19 cellular contexts compared by ENCODE assay signal in the genomic region with DNA sequence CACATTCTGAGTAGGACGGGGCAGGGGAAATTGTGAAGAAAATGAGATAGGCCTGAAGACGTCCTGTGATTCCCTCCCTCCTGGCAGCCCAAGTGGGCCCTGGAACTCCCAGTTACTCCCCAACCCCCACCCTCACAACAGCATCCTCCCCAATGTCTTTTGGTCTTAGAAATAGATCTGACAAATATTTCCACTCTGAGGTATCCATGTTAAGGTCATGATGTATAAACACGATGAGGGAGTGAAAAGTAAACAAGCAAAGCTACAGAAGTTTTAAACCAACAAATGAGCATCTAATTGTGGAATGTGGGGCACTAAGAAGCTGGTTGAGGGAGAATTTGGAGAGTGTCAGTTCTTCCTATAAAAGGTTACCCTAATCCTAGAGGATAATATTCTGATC.
"Had no signal": no experiment of that assay in that cellular context is flagged by ENCODE, and none has a peak within 500 bp of the region (broad histone marks: within the 10 kb centered on the region; RNA-seq: fewer than 3 reads in every experiment).

No MANE protein-coding gene starts in this region.

- H3K4me3 ChIP-seq: coronary artery, dorsolateral prefrontal cortex, psoas muscle, right lobe of liver, thoracic aorta, transverse colon had no signal

- DNase-seq: dorsolateral prefrontal cortex; effector CD8-positive, alpha-beta T cell; foreskin melanocyte; head of caudate nucleus; hippocampal formation; left colon; naive thymus-derived CD4-positive, alpha-beta T cell; nephron progenitor cell; psoas muscle; retina; right lobe of liver; stimulated activated CD4-positive, alpha-beta T cell treated with anti-CD3 and anti-CD28 coated beads, Interleukin-2, amount 100 ng/mL, for 24 hours; stimulated activated CD4-positive, alpha-beta T cell treated with anti-CD3 and anti-CD28 coated beads, Interleukin-4, amount 100 ng/mL, for 4 hours; stimulated activated naive B cell treated with anti-CD40 and anti-IgM and Interleukin-4, amounts not matched to agents 10 μg/mL and 1 μg/mL and 100 μg/mL, for 72 hours; stimulated activated naive CD8-positive, alpha-beta T cell treated with anti-CD3 and anti-CD28 coated beads, Interleukin-15, amount 100 ng/mL, for 72 hours; transverse colon had no signal

- H3K27ac ChIP-seq: coronary artery, transverse colon had no signal

- H3K9me3 ChIP-seq: psoas muscle, right lobe of liver, thoracic aorta, transverse colon had no signal

- H3K27ac Mint-ChIP-seq: naive thymus-derived CD4-positive, alpha-beta T cell; nephron progenitor cell; stimulated activated naive B cell treated with anti-CD40 and anti-IgM and Interleukin-4, amounts not matched to agents 10 μg/mL and 1 μg/mL and 100 μg/mL, for 72 hours had no signal

- H3K27me3 ChIP-seq: dorsolateral prefrontal cortex, right lobe of liver, transverse colon had no signal

- ATAC-seq: esophagus mucosa; left colon; naive thymus-derived CD4-positive, alpha-beta T cell; stimulated activated naive B cell treated with anti-CD40 and anti-IgM and Interleukin-4, amounts not matched to agents 10 μg/mL and 1 μg/mL and 100 μg/mL, for 72 hours; stimulated activated naive CD8-positive, alpha-beta T cell treated with anti-CD3 and anti-CD28 coated beads, Interleukin-15, amount 100 ng/mL, for 72 hours had no signal

- H3K4me3 Mint-ChIP-seq: naive thymus-derived CD4-positive, alpha-beta T cell; nephron progenitor cell; stimulated activated naive B cell treated with anti-CD40 and anti-IgM and Interleukin-4, amounts not matched to agents 10 μg/mL and 1 μg/mL and 100 μg/mL, for 72 hours; stimulated activated naive CD8-positive, alpha-beta T cell treated with anti-CD3 and anti-CD28 coated beads, Interleukin-15, amount 100 ng/mL, for 72 hours had no signal

- H3K4me1 Mint-ChIP-seq: naive thymus-derived CD4-positive, alpha-beta T cell; stimulated activated naive B cell treated with anti-CD40 and anti-IgM and Interleukin-4, amounts not matched to agents 10 μg/mL and 1 μg/mL and 100 μg/mL, for 72 hours; stimulated activated naive CD8-positive, alpha-beta T cell treated with anti-CD3 and anti-CD28 coated beads, Interleukin-15, amount 100 ng/mL, for 72 hours had no signal

- H3K36me3 Mint-ChIP-seq: naive thymus-derived CD4-positive, alpha-beta T cell; stimulated activated naive B cell treated with anti-CD40 and anti-IgM and Interleukin-4, amounts not matched to agents 10 μg/mL and 1 μg/mL and 100 μg/mL, for 72 hours had no signal

- H3K9me3 Mint-ChIP-seq: stimulated activated naive CD8-positive, alpha-beta T cell treated with anti-CD3 and anti-CD28 coated beads, Interleukin-15, amount 100 ng/mL, for 72 hours had no signal

- H3K36me3 ChIP-seq: right lobe of liver, thoracic aorta, transverse colon had no signal

- H3K27me3 Mint-ChIP-seq: stimulated activated naive B cell treated with anti-CD40 and anti-IgM and Interleukin-4, amounts not matched to agents 10 μg/mL and 1 μg/mL and 100 μg/mL, for 72 hours; stimulated activated naive CD8-positive, alpha-beta T cell treated with anti-CD3 and anti-CD28 coated beads, Interleukin-15, amount 100 ng/mL, for 72 hours had no signal

- H3K4me1 ChIP-seq: transverse colon had no signal
